Comparison of ENCODE assay signal across 1 cellular context in the genomic region with DNA sequence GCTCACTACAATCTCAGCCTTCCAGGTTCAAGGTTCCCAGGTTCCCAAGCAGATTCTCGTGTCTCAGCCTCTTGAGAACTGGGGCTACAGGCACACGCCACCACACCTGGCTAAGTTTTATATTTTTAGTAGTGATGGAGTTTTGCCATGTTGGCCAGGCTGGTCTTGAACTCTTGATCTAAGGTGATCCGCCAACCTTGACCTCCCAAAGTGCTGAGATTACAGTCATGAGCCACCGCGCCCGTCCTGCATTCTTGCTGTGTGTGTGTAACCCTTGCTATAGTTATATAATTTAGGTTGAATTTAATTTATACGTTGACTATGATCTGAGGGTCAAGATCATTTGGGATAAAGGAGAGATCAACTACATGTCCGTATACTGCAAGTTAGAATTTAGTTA.
TF ChIP-seq lines count a peak whose summit lies in the region.

No MANE protein-coding gene starts in this region.

TF ChIP-seq in A549, 52 proteins besides CTCF, POLR2A, EP300 and RAD21 (continued from another document):
- TF ChIP-seq, protein P1, sequence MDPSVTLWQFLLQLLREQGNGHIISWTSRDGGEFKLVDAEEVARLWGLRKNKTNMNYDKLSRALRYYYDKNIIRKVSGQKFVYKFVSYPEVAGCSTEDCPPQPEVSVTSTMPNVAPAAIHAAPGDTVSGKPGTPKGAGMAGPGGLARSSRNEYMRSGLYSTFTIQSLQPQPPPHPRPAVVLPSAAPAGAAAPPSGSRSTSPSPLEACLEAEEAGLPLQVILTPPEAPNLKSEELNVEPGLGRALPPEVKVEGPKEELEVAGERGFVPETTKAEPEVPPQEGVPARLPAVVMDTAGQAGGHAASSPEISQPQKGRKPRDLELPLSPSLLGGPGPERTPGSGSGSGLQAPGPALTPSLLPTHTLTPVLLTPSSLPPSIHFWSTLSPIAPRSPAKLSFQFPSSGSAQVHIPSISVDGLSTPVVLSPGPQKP (IDR thresholded peaks at IDR 0.05; ENCODE audit: low read depth, low read length): no peak
- TF ChIP-seq RARB (CRISPR knock-in tag; IDR thresholded peaks at IDR 0.05): no peak
